In genomic region chr4:184315675-184316359, GRCh38 we compare ENCODE assay signal across 25 cellular contexts.
DNase-seq lines count a peak whose midpoint lies in the region; ATAC-seq, FAIRE-seq and TF ChIP-seq lines count a peak whose summit lies in the region.
"Had no signal": no experiment of that assay in that cellular context is flagged by ENCODE, and none has a peak within 500 bp of the region (broad histone marks: within the 10 kb centered on the region; RNA-seq: fewer than 3 reads in every experiment).

No MANE protein-coding gene starts in this region.

- H3K4me3 Mint-ChIP-seq in CD14-positive monocyte: no peak overlapping the region
- H3K4me3 Mint-ChIP-seq in activated T-helper 1 cell treated with anti-CD3 and anti-CD28 coated beads, Interleukin-12 subunit alpha, Interleukin-12 subunit beta, Interleukin-2, Interleukin-4 antibody, amounts not matched to agents 30 ng/mL and 10 ng/mL and 1 ng/mL, durations not matched to agents 14 hours and 24 hours and 36 hours: no peak overlapping the region
- H3K4me3 Mint-ChIP-seq in chondrocyte (ENCODE audit: unreplicated experiment): no peak overlapping the region
- H3K4me3 Mint-ChIP-seq: activated CD4-positive, alpha-beta memory T cell treated with anti-CD3 and anti-CD28 coated beads, Interleukin-2, amount 10 ng/mL, durations not matched to agents 7 days and 5 days; immature natural killer cell had no signal

- H3K27me3 ChIP-seq in HepG2 (ENCODE audit: control insufficient read depth in 1 of 2, insufficient read depth in 2 of 2, low read length in 2 of 2) (peaks cover 4 to 21% of the 10 kb centered on the region in 2 experiments; a peak in 4 of 5 replicates), H7 (ENCODE audit: control insufficient read depth, insufficient read depth, low read length) (no peaks in the 10 kb centered on the region)
- H3K27me3 ChIP-seq: tibial artery had no signal

- POLR2A ChIA-PET in HepG2 (lab: Yijun Ruan, JAX): no interaction called here

- H3K4me3 ChIP-seq in HepG2 (replicated peaks in 1 of 3; ENCODE audit: insufficient read depth in 1 of 3, low read depth in 2 of 3, low read length in 3 of 3) (no peak overlapping the region), H7 (ENCODE audit: insufficient read depth, low read depth, low read length) (no peak overlapping the region)
- H3K4me3 ChIP-seq: prostate gland, tibial artery had no signal

- no peaks in the 10 kb centered on the region for H3K36me3 ChIP-seq in HepG2 (replicated peaks in 1 of 2; ENCODE audit: control insufficient read depth in 1 of 2, insufficient read depth in 2 of 2, low read length in 2 of 2)
- no peaks in the 10 kb centered on the region for H3K36me3 ChIP-seq in H7 (replicated peaks; ENCODE audit: control insufficient read depth, insufficient read depth, low read length)
- H3K36me3 ChIP-seq: prostate gland, tibial artery had no signal

- DNase-seq in CD14-positive monocyte (ENCODE audit: low spot score) (no peak), HTR-8/SVneo (ENCODE audit: insufficient read length, low spot score) (no peak), HepG2 (ENCODE audit: low spot score) (no peak), NCI-H748 (lab: John Stamatoyannopoulos, UW; ENCODE audit: unreplicated experiment) (no peak), chondrocyte (ENCODE audit: low spot score) (no peak), H7 (no peak)
- no peak for DNase-seq in activated T-helper 1 cell treated with anti-CD3 and anti-CD28 coated beads, Interleukin-12 subunit alpha, Interleukin-12 subunit beta, Interleukin-2, Interleukin-4 antibody, amounts not matched to agents 30 ng/mL and 10 ng/mL and 1 ng/mL, durations not matched to agents 14 hours and 24 hours and 36 hours (ENCODE audit: low spot score)
- DNase-seq: ACHN; activated CD4-positive, alpha-beta memory T cell treated with anti-CD3 and anti-CD28 coated beads, Interleukin-2, amount 10 ng/mL, durations not matched to agents 7 days and 5 days; activated gamma-delta T cell; cerebellar nuclear complex; COR-L47; DMS53; hypothalamus; immature natural killer cell; mesenchymal stem cell; NCI-H2171; NCI-H510A treated with DMSO at 0.1 percent for 48 hours; NK-92 treated with Interleukin-12 subunit alpha and Interleukin-12 subunit beta, amount 100 ng/mL, for 24 hours; SIG-M5; tibial artery had no signal

- no peaks in the 10 kb centered on the region for H4K20me1 ChIP-seq in HepG2 (ENCODE audit: insufficient read depth, low read length)

- no peaks in the 10 kb centered on the region for H3K36me3 Mint-ChIP-seq in CD14-positive monocyte
- peaks cover 1% of the 10 kb centered on the region for H3K36me3 Mint-ChIP-seq in activated T-helper 1 cell treated with anti-CD3 and anti-CD28 coated beads, Interleukin-12 subunit alpha, Interleukin-12 subunit beta, Interleukin-2, Interleukin-4 antibody, amounts not matched to agents 30 ng/mL and 10 ng/mL and 1 ng/mL, durations not matched to agents 14 hours and 24 hours and 36 hours (ENCODE audit: low read depth)
- no peaks in the 10 kb centered on the region for H3K36me3 Mint-ChIP-seq in chondrocyte (ENCODE audit: low read depth)
- H3K36me3 Mint-ChIP-seq: immature natural killer cell had no signal

- TF ChIP-seq CTCF in CD14-positive monocyte (IDR thresholded peaks at IDR 0.05) (no peak), HepG2 (CRISPR knock-in tag; IDR thresholded peaks at IDR 0.05) (no peak), chondrocyte (IDR thresholded peaks at IDR 0.05) (no peak)

- H3K9me3 ChIP-seq in HepG2 (ENCODE audit: low read length): no peaks in the 10 kb centered on the region
- H3K9me3 ChIP-seq: prostate gland, tibial artery had no signal

- no peak overlapping the region for H3K27ac ChIP-seq in HepG2 (ENCODE audit: extremely low read length, insufficient read depth, low read length)
- H3K27ac ChIP-seq: prostate gland, tibial artery had no signal

- in situ Hi-C loops in HepG2 (cut with HindIII; ENCODE audit: extremely low pct_ligation_motif_present, low pct_unique_long_range_greater_than_20kb): no loop called here

- H3K4me1 Mint-ChIP-seq in CD14-positive monocyte (peaks cover 43% of the 10 kb centered on the region), chondrocyte (ENCODE audit: low read depth) (no peaks in the 10 kb centered on the region)
- peaks cover 93% of the 10 kb centered on the region for H3K4me1 Mint-ChIP-seq in activated T-helper 1 cell treated with anti-CD3 and anti-CD28 coated beads, Interleukin-12 subunit alpha, Interleukin-12 subunit beta, Interleukin-2, Interleukin-4 antibody, amounts not matched to agents 30 ng/mL and 10 ng/mL and 1 ng/mL, durations not matched to agents 14 hours and 24 hours and 36 hours (ENCODE audit: low read depth)

- FAIRE-seq in HTR-8/SVneo (lab: Jason Lieb, UNC): peak; percentile 4
- no peak for FAIRE-seq in HepG2 (lab: Jason Lieb, UNC)
- FAIRE-seq: RCC 7860 had no signal

- peaks cover 0 to 4% (median 0%) of the 10 kb centered on the region in 3 donors for H3K27me3 Mint-ChIP-seq in CD14-positive monocyte (ENCODE audit: low read depth in 3 of 3)
- H3K27me3 Mint-ChIP-seq in activated T-helper 1 cell treated with anti-CD3 and anti-CD28 coated beads, Interleukin-12 subunit alpha, Interleukin-12 subunit beta, Interleukin-2, Interleukin-4 antibody, amounts not matched to agents 30 ng/mL and 10 ng/mL and 1 ng/mL, durations not matched to agents 14 hours and 24 hours and 36 hours (ENCODE audit: insufficient read depth): no peaks in the 10 kb centered on the region
- no peaks in the 10 kb centered on the region for H3K27me3 Mint-ChIP-seq in chondrocyte (ENCODE audit: low read depth)
- H3K27me3 Mint-ChIP-seq: activated CD4-positive, alpha-beta memory T cell treated with anti-CD3 and anti-CD28 coated beads, Interleukin-2, amount 10 ng/mL, durations not matched to agents 7 days and 5 days had no signal

- no peak overlapping the region for H3K4me2 ChIP-seq in HepG2 (ENCODE audit: low read depth, low read length)

- CTCF ChIA-PET in HepG2 (lab: Yijun Ruan, JAX; ENCODE audit: low intra/inter-chr PET ratio, low total read pairs): no interaction called here

- intact Hi-C loops in CD14-positive monocyte (cut with micrococcal nuclease) (no loop called here), HepG2 (cut with micrococcal nuclease; ENCODE audit: unreplicated experiment) (no loop called here)
- intact Hi-C loops in activated T-helper 1 cell treated with anti-CD3 and anti-CD28 coated beads, Interleukin-12 subunit alpha, Interleukin-12 subunit beta, Interleukin-2, Interleukin-4 antibody, amounts not matched to agents 30 ng/mL and 10 ng/mL and 1 ng/mL, durations not matched to agents 14 hours and 24 hours and 36 hours (cut with micrococcal nuclease): loop anchor here (5.0 to 10.0 kb wide), 2 partner anchors 66 to 509 kb away; partner anchors contain the start of gene ACSL1

- no peak overlapping the region for H3K9ac ChIP-seq in HepG2 (ENCODE audit: insufficient read depth, low read depth, low read length)

- no peaks in the 10 kb centered on the region for H3K79me2 ChIP-seq in HepG2 (ENCODE audit: insufficient read depth, low read length)

- WGBS in HepG2 (ENCODE audit: low lambda C conversion rate): 66% methylated on average over 8 of the region's 8 CpGs

- no peak for TF ChIP-seq POLR2A in HepG2 (IDR thresholded peaks at IDR 0.05; ENCODE audit: insufficient read depth in 1 of 2, low read depth in 2 of 2, low read length in 2 of 2)

- H3K27ac Mint-ChIP-seq in CD14-positive monocyte (peak overlapping the region; percentile 78 to 96 (median 83)), chondrocyte (ENCODE audit: unreplicated experiment) (no peak overlapping the region)
- peak overlapping the region; percentile 33 for H3K27ac Mint-ChIP-seq in activated T-helper 1 cell treated with anti-CD3 and anti-CD28 coated beads, Interleukin-12 subunit alpha, Interleukin-12 subunit beta, Interleukin-2, Interleukin-4 antibody, amounts not matched to agents 30 ng/mL and 10 ng/mL and 1 ng/mL, durations not matched to agents 14 hours and 24 hours and 36 hours
- H3K27ac Mint-ChIP-seq: activated CD4-positive, alpha-beta memory T cell treated with anti-CD3 and anti-CD28 coated beads, Interleukin-2, amount 10 ng/mL, durations not matched to agents 7 days and 5 days had no signal

- H3K9me3 Mint-ChIP-seq in CD14-positive monocyte (peaks cover 0 to 11% (median 0%) of the 10 kb centered on the region in 7 donors), chondrocyte (ENCODE audit: low read depth) (no peaks in the 10 kb centered on the region)
- H3K9me3 Mint-ChIP-seq in activated T-helper 1 cell treated with anti-CD3 and anti-CD28 coated beads, Interleukin-12 subunit alpha, Interleukin-12 subunit beta, Interleukin-2, Interleukin-4 antibody, amounts not matched to agents 30 ng/mL and 10 ng/mL and 1 ng/mL, durations not matched to agents 14 hours and 24 hours and 36 hours: no peaks in the 10 kb centered on the region
- H3K9me3 Mint-ChIP-seq: activated CD4-positive, alpha-beta memory T cell treated with anti-CD3 and anti-CD28 coated beads, Interleukin-2, amount 10 ng/mL, durations not matched to agents 7 days and 5 days had no signal

- BruUV-seq in HepG2 (replicated peaks; lab: Mats Ljungman, UMichigan): no TSS peak

- no peak for TF ChIP-seq RAD21 in HepG2 (CRISPR knock-in tag; IDR thresholded peaks at IDR 0.05)

- ATAC-seq in HepG2: no peak
- ATAC-seq: activated CD4-positive, CD25-positive, alpha-beta regulatory T cell treated with anti-CD3 and anti-CD28 coated beads, Interleukin-2, amount 50 U/mL, for 24 hours; left lobe of liver had no signal

- H3K4me1 ChIP-seq in HepG2 (ENCODE audit: insufficient read depth, low read length): peaks cover 40% of the 10 kb centered on the region
- H3K4me1 ChIP-seq: prostate gland had no signal

- TF ChIP-seq EP300 in HepG2 (IDR thresholded peaks at IDR 0.05; ENCODE audit: low read depth in 2 of 2, low read length in 2 of 2) (no peak), HepG2 (CRISPR knock-in tag; IDR thresholded peaks at IDR 0.05; ENCODE audit: borderline replicate concordance) (no peak)

- no peak overlapping the region for H2AFZ ChIP-seq in HepG2 (ENCODE audit: low read length)

TF ChIP-seq in HepG2, 621 proteins besides CTCF, POLR2A, EP300 and RAD21:
- peak; percentile 64 for TF ChIP-seq ZNF263 (CRISPR knock-in tag; IDR thresholded peaks at IDR 0.05)
- no peak for TF ChIP-seq PHF5A (CRISPR knock-in tag; IDR thresholded peaks at IDR 0.05; ENCODE audit: low read depth, unreplicated experiment)
